Comparison of ENCODE assay signal across 8 cellular contexts in the genomic region with DNA sequence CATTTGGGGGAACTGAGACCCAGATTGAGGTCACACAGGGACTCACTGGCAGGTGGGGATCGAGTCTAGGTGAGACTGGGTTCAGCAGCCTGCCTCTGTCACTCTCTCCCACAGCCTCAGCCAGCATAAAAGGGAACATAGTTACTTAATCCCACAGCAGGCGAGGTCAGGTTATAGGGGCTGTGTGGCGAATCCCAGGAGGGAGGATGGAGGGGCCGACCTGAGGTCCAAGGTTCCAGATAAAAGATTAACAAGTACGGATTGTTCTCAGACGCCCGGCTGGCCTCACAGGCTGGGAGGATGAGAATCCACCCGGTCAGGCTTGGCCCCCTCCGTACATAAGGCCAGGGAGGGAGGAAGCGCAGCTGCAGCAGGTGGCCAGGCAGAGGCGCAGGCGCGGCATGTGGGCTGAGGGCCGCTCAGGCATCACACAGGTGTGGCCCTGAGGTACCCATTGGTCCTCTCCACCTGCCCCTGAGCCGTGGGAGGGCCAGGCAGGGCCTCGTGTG. TPM values are rescaled to one million over a fixed set of nuclear protein-coding genes. Genes with fewer than 3 reads are reported as not detected.
DNase-seq lines count a peak whose midpoint lies in the region; ATAC-seq and TF ChIP-seq lines count a peak whose summit lies in the region.
"Had no signal": no experiment of that assay in that cellular context is flagged by ENCODE, and none has a peak within 500 bp of the region (broad histone marks: within the 10 kb centered on the region; RNA-seq: fewer than 3 reads in every experiment).

No MANE protein-coding gene starts in this region.

- H3K9ac ChIP-seq in neural progenitor cell = no peak overlapping the region

- H3K27ac ChIP-seq in neural progenitor cell (no peak overlapping the region), dorsolateral prefrontal cortex (no peak overlapping the region)
- H3K27ac ChIP-seq: SJSA1 had no signal

- H3K4me2 ChIP-seq in neural progenitor cell = peak overlapping the region; percentile 4

- intact Hi-C loops in dorsolateral prefrontal cortex (cut with DNase I) = no loop called here

- H3K4me1 Mint-ChIP-seq in WTC11 (peaks cover 44% of the 10 kb centered on the region), neural progenitor cell (peaks cover 21% of the 10 kb centered on the region)

- H3K36me3 Mint-ChIP-seq in WTC11 (no peaks in the 10 kb centered on the region), neural progenitor cell (no peaks in the 10 kb centered on the region)

- ATAC-seq in GM18867 (IDR thresholded peaks at IDR 0.05; ENCODE audit: unreplicated experiment) (peak; percentile 37), HG02678 (IDR thresholded peaks at IDR 0.05; ENCODE audit: unreplicated experiment) (peak; percentile 45), WTC11 (peak; percentile 18)

- H3K9me3 Mint-ChIP-seq in WTC11 (no peaks in the 10 kb centered on the region), neural progenitor cell (no peaks in the 10 kb centered on the region)

- no peak overlapping the region for H3K27ac Mint-ChIP-seq in WTC11
- H3K27ac Mint-ChIP-seq in neural progenitor cell = no peak overlapping the region

- peaks cover 26% of the 10 kb centered on the region for H3K27me3 ChIP-seq in neural progenitor cell
- peaks cover 0 to 25% (median 8%) of the 10 kb centered on the region in 45 donors for H3K27me3 ChIP-seq in dorsolateral prefrontal cortex
- H3K27me3 ChIP-seq: SJSA1 had no signal

- no peaks in the 10 kb centered on the region for H3K79me2 ChIP-seq in neural progenitor cell (ENCODE audit: low read depth)

- H3K9me3 ChIP-seq in neural progenitor cell (ENCODE audit: low read depth) = no peaks in the 10 kb centered on the region
- H3K9me3 ChIP-seq: SJSA1 had no signal

- peaks cover 7% of the 10 kb centered on the region for H3K27me3 Mint-ChIP-seq in WTC11 (ENCODE audit: low read depth)
- H3K27me3 Mint-ChIP-seq in neural progenitor cell (ENCODE audit: insufficient read depth, low read depth) = peaks cover 15% of the 10 kb centered on the region

- H3K4me3 ChIP-seq in neural progenitor cell = no peak overlapping the region
- H3K4me3 ChIP-seq in dorsolateral prefrontal cortex = no peak overlapping the region
- H3K4me3 ChIP-seq: SJSA1 had no signal

- H2AFZ ChIP-seq in neural progenitor cell (replicated peaks) = no peak overlapping the region

- peaks cover 13% of the 10 kb centered on the region for H3K4me1 ChIP-seq in neural progenitor cell
- H3K4me1 ChIP-seq: SJSA1 had no signal

- peaks cover 8% of the 10 kb centered on the region for H4K20me1 ChIP-seq in neural progenitor cell (ENCODE audit: low read depth)

- peaks cover 8% of the 10 kb centered on the region for H3F3A ChIP-seq in neural progenitor cell (ENCODE audit: low read depth)

- CTCF ChIA-PET in WTC11 (lab: Charles Lee) = interaction anchor here (1.0 to 1.4 kb wide), 2 partner anchors 58 to 90 kb away, joined by 3 to 9 read pairs; no protein-coding TSS in a partner anchor

- TF ChIP-seq CTCF in WTC11 (IDR thresholded peaks at IDR 0.05) (no peak), neural progenitor cell (IDR thresholded peaks at IDR 0.05) (no peak), dorsolateral prefrontal cortex (IDR thresholded peaks at IDR 0.05 in 54 of 56, conservative IDR thresholded peaks at IDR 0.05 in 2 of 56; ENCODE audit: low read depth in 1 of 56, partially characterized antibody in 56 of 56) (no peak)

- POLR2A ChIA-PET in WTC11 (lab: Charles Lee) = no interaction called here

- H3K36me3 ChIP-seq in neural progenitor cell = no peaks in the 10 kb centered on the region
- H3K36me3 ChIP-seq: SJSA1 had no signal

- H3K4me3 Mint-ChIP-seq in WTC11 (no peak overlapping the region), neural progenitor cell (no peak overlapping the region)

- peak; percentile 57 for DNase-seq in WTC11 (ENCODE audit: low spot score)
- peak; percentile 58 for DNase-seq in neural progenitor cell (ENCODE audit: low spot score)
- DNase-seq in DMS153 (lab: John Stamatoyannopoulos, UW) = no peak
- DNase-seq in NOMO-1 (lab: John Stamatoyannopoulos, UW; ENCODE audit: unreplicated experiment in 2 of 2) = no peak
- DNase-seq in dorsolateral prefrontal cortex = no peak

TF ChIP-seq in WTC11, 78 proteins besides CTCF, POLR2A, EP300 and RAD21:
- TF ChIP-seq, protein P1, sequence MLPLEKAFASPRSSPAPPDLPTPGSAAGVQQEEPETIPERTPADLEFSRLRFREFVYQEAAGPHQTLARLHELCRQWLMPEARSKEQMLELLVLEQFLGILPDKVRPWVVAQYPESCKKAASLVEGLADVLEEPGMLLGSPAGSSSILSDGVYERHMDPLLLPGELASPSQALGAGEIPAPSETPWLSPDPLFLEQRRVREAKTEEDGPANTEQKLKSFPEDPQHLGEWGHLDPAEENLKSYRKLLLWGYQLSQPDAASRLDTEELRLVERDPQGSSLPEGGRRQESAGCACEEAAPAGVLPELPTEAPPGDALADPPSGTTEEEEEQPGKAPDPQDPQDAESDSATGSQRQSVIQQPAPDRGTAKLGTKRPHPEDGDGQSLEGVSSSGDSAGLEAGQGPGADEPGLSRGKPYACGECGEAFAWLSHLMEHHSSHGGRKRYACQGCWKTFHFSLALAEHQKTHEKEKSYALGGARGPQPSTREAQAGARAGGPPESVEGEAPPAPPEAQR (CRISPR knock-in tag; IDR thresholded peaks at IDR 0.05) = no peak
- peak; percentile 10; the same call in 1 of the 2 replicates for TF ChIP-seq FOXP1 (CRISPR knock-in tag; IDR thresholded peaks at IDR 0.05; ENCODE audit: borderline replicate concordance)

RNA-seq across cellular contexts. Expression of gene SUSD3, which starts 3.3 kb away (rescaled TPM):
- total RNA-seq in WTC11 (2021) = 11.5 to 13.2 TPM (median 11.9 TPM) in 3 replicates
- 1.8 TPM in 1 of 2 replicates, not detected in the other for total RNA-seq in neural progenitor cell (ENCODE audit: low replicate concordance)
- total RNA-seq in dorsolateral prefrontal cortex = 1 to 10 TPM in 108 of 120 experiments, under 1 TPM in 8, not detected in 4; 0.60 to 8.7 (median 2.7) TPM
- total RNA-seq: SJSA1 had no signal

RNA-seq across cellular contexts. Expression of gene CARD19, which starts 34.2 kb away (rescaled TPM):
- 30.0 to 34.5 TPM (median 32.8 TPM) in 3 replicates for total RNA-seq in WTC11 (2021)
- 12.3 and 33.4 TPM in 2 replicates for total RNA-seq in neural progenitor cell (ENCODE audit: low replicate concordance)
- 10 to 100 TPM; 22.5 to 60.7 (median 38.7) TPM for total RNA-seq in dorsolateral prefrontal cortex

Comparison
In these comparisons a context has a peak if more than half of its experiments do, and no peak if none do; other contexts are left out.
1. DNase-seq: peak in WTC11 (single experiment) and neural progenitor cell (single experiment); none in DMS153 (single experiment), NOMO-1 (0 of 2) and dorsolateral prefrontal cortex (0 of 10).
2. Peak in every context shown above with its lines, with median percentiles within 50 percentile points of each other: ATAC-seq.